ENCODE assay signal across 9 cellular contexts in the genomic region with DNA sequence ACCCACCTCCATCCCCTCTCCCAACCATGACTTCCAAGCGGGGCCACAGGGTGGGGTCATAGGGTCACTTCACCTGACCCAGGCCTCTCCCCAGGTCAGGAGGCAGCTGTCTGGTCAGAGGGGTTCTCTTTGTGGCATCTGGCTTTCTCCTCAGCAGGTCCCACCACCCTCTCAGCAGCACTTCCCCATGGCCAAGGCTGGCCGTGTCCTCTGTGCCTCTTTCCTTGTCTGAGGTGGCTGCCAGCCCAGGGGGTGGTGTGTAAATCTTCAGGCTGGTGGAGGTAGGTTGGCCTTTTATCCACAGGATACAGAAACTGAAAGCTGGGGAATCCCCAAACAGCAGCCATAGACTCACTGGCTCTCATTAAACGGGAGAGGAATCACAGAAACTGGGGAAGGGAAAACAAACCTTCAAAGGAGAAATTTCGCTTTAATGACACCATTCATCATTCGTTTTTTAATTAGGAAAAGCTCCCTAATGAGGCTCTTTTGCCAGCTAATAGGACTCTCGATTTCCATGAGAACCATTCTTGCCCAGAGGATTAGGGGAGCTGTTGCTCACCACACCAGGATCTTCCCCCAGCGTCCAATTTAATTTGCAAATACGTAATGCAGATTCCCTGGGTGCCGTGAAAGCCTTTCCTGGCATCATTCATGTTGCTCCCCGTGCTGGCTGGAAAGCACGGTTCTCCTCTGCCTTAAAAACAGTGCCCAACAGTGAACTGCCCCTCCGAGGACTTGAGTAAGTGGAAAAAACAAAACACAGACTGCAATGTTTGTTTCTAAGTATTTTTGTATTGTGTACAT. TPM values are rescaled to one million over a fixed set of nuclear protein-coding genes. Genes with fewer than 3 reads are reported as not detected.
DNase-seq lines count a peak whose midpoint lies in the region; ATAC-seq and TF ChIP-seq lines count a peak whose summit lies in the region.
"Had no signal": no experiment of that assay in that cellular context is flagged by ENCODE, and none has a peak within 500 bp of the region (broad histone marks: within the 10 kb centered on the region; RNA-seq: fewer than 3 reads in every experiment).

No MANE protein-coding gene starts in this region.

- TF ChIP-seq CTCF in heart left ventricle (IDR thresholded peaks at IDR 0.05), result no peak

- no peaks in the 10 kb centered on the region for H3K9me3 ChIP-seq in heart left ventricle

- peak overlapping the region; percentile 59 for H3K4me3 Mint-ChIP-seq in activated T-helper 1 cell treated with anti-CD3 and anti-CD28 coated beads, Interleukin-12 subunit alpha, Interleukin-12 subunit beta, Interleukin-2, Interleukin-4 antibody, amounts not matched to agents 30 ng/mL and 10 ng/mL and 1 ng/mL, durations not matched to agents 14 hours and 24 hours and 36 hours
- H3K4me3 Mint-ChIP-seq in stimulated activated naive CD8-positive, alpha-beta T cell treated with anti-CD3 and anti-CD28 coated beads, Interleukin-15, amount 100 ng/mL, for 72 hours, result peak overlapping the region; percentile 35 to 65
- H3K4me3 Mint-ChIP-seq: neural crest cell had no signal

- no peaks in the 10 kb centered on the region for H3K27me3 Mint-ChIP-seq in activated T-helper 1 cell treated with anti-CD3 and anti-CD28 coated beads, Interleukin-12 subunit alpha, Interleukin-12 subunit beta, Interleukin-2, Interleukin-4 antibody, amounts not matched to agents 30 ng/mL and 10 ng/mL and 1 ng/mL, durations not matched to agents 14 hours and 24 hours and 36 hours (ENCODE audit: insufficient read depth)
- H3K27me3 Mint-ChIP-seq in stimulated activated naive CD8-positive, alpha-beta T cell treated with anti-CD3 and anti-CD28 coated beads, Interleukin-15, amount 100 ng/mL, for 72 hours, result peaks cover 2% of the 10 kb centered on the region

- H3K27me3 ChIP-seq in heart left ventricle, result no peaks in the 10 kb centered on the region

- ATAC-seq in heart left ventricle (no peak), left ventricle myocardium superior (no peak), Right ventricle myocardium inferior (no peak)
- ATAC-seq in stimulated activated naive CD8-positive, alpha-beta T cell treated with anti-CD3 and anti-CD28 coated beads, Interleukin-15, amount 100 ng/mL, for 72 hours, result peak; percentile 82

- 41 to 57% (median 49%) methylated on average over 12 of the region's 12 CpGs for WGBS in heart left ventricle, 4 donors

- DNase-seq in heart left ventricle (no peak), left ventricle myocardium superior (no peak), inferior parietal cortex (ENCODE audit: extremely low spot score) (peak; percentile 25), cerebellar cortex (ENCODE audit: low spot score) (no peak), NCI-H2107 treated with DMSO at 0.1 percent for 48 hours (lab: John Stamatoyannopoulos, UW; ENCODE audit: unreplicated experiment) (no peak), Right ventricle myocardium inferior (ENCODE audit: missing footprints) (no peak)
- peak; percentile 52 for DNase-seq in activated T-helper 1 cell treated with anti-CD3 and anti-CD28 coated beads, Interleukin-12 subunit alpha, Interleukin-12 subunit beta, Interleukin-2, Interleukin-4 antibody, amounts not matched to agents 30 ng/mL and 10 ng/mL and 1 ng/mL, durations not matched to agents 14 hours and 24 hours and 36 hours (ENCODE audit: low spot score)
- DNase-seq in stimulated activated naive CD8-positive, alpha-beta T cell treated with anti-CD3 and anti-CD28 coated beads, Interleukin-15, amount 100 ng/mL, for 72 hours, result peak; percentile 35 to 41

- TF ChIP-seq POLR2A in heart left ventricle (IDR thresholded peaks at IDR 0.05), result no peak

- no peaks in the 10 kb centered on the region for H3K36me3 Mint-ChIP-seq in activated T-helper 1 cell treated with anti-CD3 and anti-CD28 coated beads, Interleukin-12 subunit alpha, Interleukin-12 subunit beta, Interleukin-2, Interleukin-4 antibody, amounts not matched to agents 30 ng/mL and 10 ng/mL and 1 ng/mL, durations not matched to agents 14 hours and 24 hours and 36 hours (ENCODE audit: low read depth)

- intact Hi-C loops in heart left ventricle (cut with DNase I), result no loop called here
- intact Hi-C loops in left ventricle myocardium superior (cut with micrococcal nuclease), result no loop called here
- intact Hi-C loops in activated T-helper 1 cell treated with anti-CD3 and anti-CD28 coated beads, Interleukin-12 subunit alpha, Interleukin-12 subunit beta, Interleukin-2, Interleukin-4 antibody, amounts not matched to agents 30 ng/mL and 10 ng/mL and 1 ng/mL, durations not matched to agents 14 hours and 24 hours and 36 hours (cut with micrococcal nuclease), result no loop called here
- intact Hi-C loops in Right ventricle myocardium inferior (cut with DNase I), result no loop called here

- peaks cover 0 to 13% (median 0%) of the 10 kb centered on the region in 12 donors for H3K4me1 ChIP-seq in heart left ventricle

- no peaks in the 10 kb centered on the region for H3K9me3 Mint-ChIP-seq in activated T-helper 1 cell treated with anti-CD3 and anti-CD28 coated beads, Interleukin-12 subunit alpha, Interleukin-12 subunit beta, Interleukin-2, Interleukin-4 antibody, amounts not matched to agents 30 ng/mL and 10 ng/mL and 1 ng/mL, durations not matched to agents 14 hours and 24 hours and 36 hours
- H3K9me3 Mint-ChIP-seq in stimulated activated naive CD8-positive, alpha-beta T cell treated with anti-CD3 and anti-CD28 coated beads, Interleukin-15, amount 100 ng/mL, for 72 hours, result no peaks in the 10 kb centered on the region
- H3K9me3 Mint-ChIP-seq: neural crest cell had no signal

- H3K4me1 Mint-ChIP-seq in activated T-helper 1 cell treated with anti-CD3 and anti-CD28 coated beads, Interleukin-12 subunit alpha, Interleukin-12 subunit beta, Interleukin-2, Interleukin-4 antibody, amounts not matched to agents 30 ng/mL and 10 ng/mL and 1 ng/mL, durations not matched to agents 14 hours and 24 hours and 36 hours (ENCODE audit: low read depth), result peaks cover 28% of the 10 kb centered on the region
- peaks cover 39% of the 10 kb centered on the region for H3K4me1 Mint-ChIP-seq in stimulated activated naive CD8-positive, alpha-beta T cell treated with anti-CD3 and anti-CD28 coated beads, Interleukin-15, amount 100 ng/mL, for 72 hours

- H3K27ac Mint-ChIP-seq in activated T-helper 1 cell treated with anti-CD3 and anti-CD28 coated beads, Interleukin-12 subunit alpha, Interleukin-12 subunit beta, Interleukin-2, Interleukin-4 antibody, amounts not matched to agents 30 ng/mL and 10 ng/mL and 1 ng/mL, durations not matched to agents 14 hours and 24 hours and 36 hours, result no peak overlapping the region
- peak overlapping the region; percentile 81 to 92 for H3K27ac Mint-ChIP-seq in stimulated activated naive CD8-positive, alpha-beta T cell treated with anti-CD3 and anti-CD28 coated beads, Interleukin-15, amount 100 ng/mL, for 72 hours

- H3K27ac ChIP-seq in heart left ventricle, result peak overlapping the region in 1 of 12 donors; percentile 1

- H3K36me3 ChIP-seq in heart left ventricle, result no peaks in the 10 kb centered on the region

- peak overlapping the region in 7 of 12 donors; percentile 0 to 32 (median 16) for H3K4me3 ChIP-seq in heart left ventricle

RNA-seq across cellular contexts. Expression of a gene that starts 18.0 kb away (rescaled TPM):
- 10 to 100 TPM in 8 of 9 donors, 1 to 10 TPM in 1; 7.9 to 24.1 (median 17.5) TPM for total RNA-seq in heart left ventricle
- polyA plus RNA-seq in heart left ventricle, result 10 to 100 TPM; 12.2 to 12.5 TPM
- 18.5 TPM for total RNA-seq in left ventricle myocardium superior
- 34.1 and 37.6 TPM in 2 replicates for total RNA-seq in activated T-helper 1 cell treated with anti-CD3 and anti-CD28 coated beads, Interleukin-12 subunit alpha, Interleukin-12 subunit beta, Interleukin-2, Interleukin-4 antibody, amounts not matched to agents 30 ng/mL and 10 ng/mL and 1 ng/mL, durations not matched to agents 14 hours and 24 hours and 36 hours
- total RNA-seq in Right ventricle myocardium inferior, result 15.9 TPM

RNA-seq across cellular contexts. Expression of a gene that starts 26.0 kb away (rescaled TPM):
- total RNA-seq in heart left ventricle (100 to 1,000 TPM in 1 of 9 donors, 10 to 100 TPM in 8; 59.4 to 108 (median 81.7) TPM), left ventricle myocardium superior (54.9 TPM), Right ventricle myocardium inferior (58.4 TPM)
- polyA plus RNA-seq in heart left ventricle, result 10 to 100 TPM; 42.5 to 67.5 TPM
- total RNA-seq in activated T-helper 1 cell treated with anti-CD3 and anti-CD28 coated beads, Interleukin-12 subunit alpha, Interleukin-12 subunit beta, Interleukin-2, Interleukin-4 antibody, amounts not matched to agents 30 ng/mL and 10 ng/mL and 1 ng/mL, durations not matched to agents 14 hours and 24 hours and 36 hours, result 268 and 275 TPM in 2 replicates

RNA-seq across cellular contexts. Expression of a gene that starts 58.4 kb away (rescaled TPM):
- total RNA-seq in heart left ventricle (1 to 10 TPM in 3 of 9 donors, under 1 TPM in 6; 0.05 to 3.8 (median 0.36) TPM), left ventricle myocardium superior (3.1 TPM), Right ventricle myocardium inferior (3.4 TPM)
- polyA plus RNA-seq in heart left ventricle, result 1 to 10 TPM in 1 of 2 donors, under 1 TPM in 1; 0.25 to 4.8 TPM
- 0.10 and 0.26 TPM in 2 replicates for total RNA-seq in activated T-helper 1 cell treated with anti-CD3 and anti-CD28 coated beads, Interleukin-12 subunit alpha, Interleukin-12 subunit beta, Interleukin-2, Interleukin-4 antibody, amounts not matched to agents 30 ng/mL and 10 ng/mL and 1 ng/mL, durations not matched to agents 14 hours and 24 hours and 36 hours

Comparison
In these comparisons a context has a peak if more than half of its experiments do, and no peak if none do; other contexts are left out.
1. DNase-seq: peak in activated T-helper 1 cell treated with anti-CD3 and anti-CD28 coated beads, Interleukin-12 subunit alpha, Interleukin-12 subunit beta, Interleukin-2, Interleukin-4 antibody, amounts not matched to agents 30 ng/mL and 10 ng/mL and 1 ng/mL, durations not matched to agents 14 hours and 24 hours and 36 hours (single experiment), inferior parietal cortex (single experiment) and stimulated activated naive CD8-positive, alpha-beta T cell treated with anti-CD3 and anti-CD28 coated beads, Interleukin-15, amount 100 ng/mL, for 72 hours (2 of 2); none in heart left ventricle (0 of 5), left ventricle myocardium superior (single experiment), cerebellar cortex (single experiment), NCI-H2107 treated with DMSO at 0.1 percent for 48 hours (single experiment) and Right ventricle myocardium inferior (single experiment).